In genomic region chr16:57822018-57822553, GRCh38 we compare ENCODE assay signal across 14 cellular contexts. TPM values are rescaled to one million over a fixed set of nuclear protein-coding genes. Genes with fewer than 3 reads are reported as not detected.
DNase-seq lines count a peak whose midpoint lies in the region; ATAC-seq and TF ChIP-seq lines count a peak whose summit lies in the region.
"Had no signal": no experiment of that assay in that cellular context is flagged by ENCODE, and none has a peak within 500 bp of the region (broad histone marks: within the 10 kb centered on the region; RNA-seq: fewer than 3 reads in every experiment).

No MANE protein-coding gene starts in this region.

- no peak for TF ChIP-seq EP300 in suprapubic skin (IDR thresholded peaks at IDR 0.05)

- CTCF ChIA-PET in HEK293 (lab: Yijun Ruan, JAX), result interaction anchor here (0.7 to 0.9 kb wide), 2 partner anchors 27 to 42 kb away, joined by 3 to 4 read pairs; no protein-coding TSS in a partner anchor

- H3K27ac Mint-ChIP-seq in mesothelial cell of epicardium, result peak overlapping the region; percentile 61
- H3K27ac Mint-ChIP-seq: CD4-positive, alpha-beta memory T cell; GM23338 had no signal

- no peaks in the 10 kb centered on the region for H3K36me3 Mint-ChIP-seq in mesothelial cell of epicardium
- H3K36me3 Mint-ChIP-seq: CD4-positive, alpha-beta memory T cell had no signal

- H3K27ac ChIP-seq in HEK293 (ENCODE audit: extremely low read depth, low read depth, low read length), result no peak overlapping the region
- peak overlapping the region in 3 of 4 donors; percentile 14 to 48 (median 36) for H3K27ac ChIP-seq in body of pancreas
- no peak overlapping the region for H3K27ac ChIP-seq in suprapubic skin
- H3K27ac ChIP-seq: C4-2B had no signal

- TF ChIP-seq POLR2A in body of pancreas (IDR thresholded peaks at IDR 0.05) (no peak), suprapubic skin (IDR thresholded peaks at IDR 0.05) (no peak)

- ATAC-seq in body of pancreas (no peak), GM21360 (IDR thresholded peaks at IDR 0.05; ENCODE audit: unreplicated experiment) (no peak), GM21786 (IDR thresholded peaks at IDR 0.05; ENCODE audit: unreplicated experiment) (no peak)
- ATAC-seq: GM23338 had no signal

- no peak overlapping the region for H3K4me3 Mint-ChIP-seq in mesothelial cell of epicardium
- H3K4me3 Mint-ChIP-seq: CD4-positive, alpha-beta memory T cell; GM23338 had no signal

- no peaks in the 10 kb centered on the region for H3K36me3 ChIP-seq in HEK293 (ENCODE audit: control insufficient read depth in 2 of 2, insufficient read depth in 1 of 2, low read length in 2 of 2)
- no peaks in the 10 kb centered on the region for H3K36me3 ChIP-seq in body of pancreas (replicated peaks in 1 of 2; ENCODE audit: insufficient read depth in 1 of 2, low read depth in 2 of 2)
- no peaks in the 10 kb centered on the region for H3K36me3 ChIP-seq in suprapubic skin
- H3K36me3 ChIP-seq: BE2C had no signal

- no peaks in the 10 kb centered on the region for H3K4me1 ChIP-seq in HEK293 (ENCODE audit: control insufficient read depth, insufficient read depth, low read length)
- H3K4me1 ChIP-seq in body of pancreas, result peaks cover 78% of the 10 kb centered on the region
- H3K4me1 ChIP-seq in suprapubic skin, result peaks cover 6% of the 10 kb centered on the region

- no peak for TF ChIP-seq CTCF in HEK293 (tag by site-specific recombination; IDR thresholded peaks at IDR 0.05)
- TF ChIP-seq CTCF in body of pancreas (IDR thresholded peaks at IDR 0.05), result no peak
- no peak for TF ChIP-seq CTCF in mesothelial cell of epicardium (IDR thresholded peaks at IDR 0.05; ENCODE audit: unreplicated experiment)
- no peak for TF ChIP-seq CTCF in suprapubic skin (IDR thresholded peaks at IDR 0.05)

- no peaks in the 10 kb centered on the region for H3K27me3 ChIP-seq in body of pancreas
- H3K27me3 ChIP-seq in suprapubic skin, result no peaks in the 10 kb centered on the region
- H3K27me3 ChIP-seq: BE2C had no signal

- no peaks in the 10 kb centered on the region for H3K9me3 Mint-ChIP-seq in mesothelial cell of epicardium
- H3K9me3 Mint-ChIP-seq: CD4-positive, alpha-beta memory T cell; GM23338 had no signal

- H3K4me1 Mint-ChIP-seq in mesothelial cell of epicardium, result peaks cover 45% of the 10 kb centered on the region

- no peaks in the 10 kb centered on the region for H3K27me3 Mint-ChIP-seq in mesothelial cell of epicardium (ENCODE audit: low read depth)

- DNase-seq in body of pancreas (no peak), mesothelial cell of epicardium (ENCODE audit: low spot score in 2 of 2, unreplicated experiment in 2 of 2) (no peak), DMS114 treated with DMSO at 0.1 percent for 48 hours (lab: John Stamatoyannopoulos, UW; ENCODE audit: unreplicated experiment) (no peak), suprapubic skin (ENCODE audit: low spot score in 2 of 2) (no peak)
- DNase-seq: BE2C; CD4-positive, alpha-beta memory T cell; COR-L47; GF-D8; H7 had no signal

- POLR2A ChIA-PET in HEK293 (lab: Yijun Ruan, JAX), result no interaction called here

- intact Hi-C loops in body of pancreas (cut with DNase I), result no loop called here

- no peaks in the 10 kb centered on the region for H3K9me3 ChIP-seq in HEK293 (ENCODE audit: control insufficient read depth, insufficient read depth, low read depth, low read length)
- H3K9me3 ChIP-seq in body of pancreas, result no peaks in the 10 kb centered on the region
- no peaks in the 10 kb centered on the region for H3K9me3 ChIP-seq in suprapubic skin
- H3K9me3 ChIP-seq: BE2C had no signal

- no peak overlapping the region for H3K4me3 ChIP-seq in HEK293 (ENCODE audit: low read depth, low read length)
- no peak overlapping the region for H3K4me3 ChIP-seq in body of pancreas
- H3K4me3 ChIP-seq in suprapubic skin, result no peak overlapping the region
- H3K4me3 ChIP-seq: GM23338 had no signal

- 92 to 95% methylated on average over 4 to 5 of the region's 5 CpGs for WGBS in body of pancreas, 2 donors
- WGBS in suprapubic skin, result 97% methylated on average over 5 of the region's 5 CpGs

TF ChIP-seq in HEK293, 187 proteins besides CTCF, POLR2A, EP300 and RAD21:
- TF ChIP-seq SETDB1 (IDR thresholded peaks at IDR 0.05; ENCODE audit: insufficient read length, low read length), result no peak
- TF ChIP-seq ATF2 (tag by site-specific recombination; IDR thresholded peaks at IDR 0.05; ENCODE audit: low read depth), result no peak
- no peak for TF ChIP-seq ZSCAN16 (tag by site-specific recombination; IDR thresholded peaks at IDR 0.05)
- TF ChIP-seq ZNF664 (tag by site-specific recombination; IDR thresholded peaks at IDR 0.05), result peak; percentile 57
TF ChIP-seq in HEK293: peak in this region for 1.

RNA-seq across cellular contexts. Expression of gene KIFC3, which starts 19.8 kb away (rescaled TPM):
- total RNA-seq in body of pancreas (100 to 1,000 TPM; 120 to 205 TPM), mesothelial cell of epicardium (33.3 to 38.7 TPM (median 35.3 TPM) in 3 replicates), suprapubic skin (100 to 1,000 TPM; 111 to 219 (median 153) TPM)

Comparison
In these comparisons a context has a peak if more than half of its experiments do, and no peak if none do; other contexts are left out.
1. H3K27ac ChIP-seq: peak in body of pancreas (3 of 4); none in HEK293 (single experiment) and suprapubic skin (single experiment).